Comparison of ENCODE assay signal across 18 cellular contexts in genomic region chr1:69196071-69196470, GRCh38.
DNase-seq lines count a peak whose midpoint lies in the region; ATAC-seq lines count a peak whose summit lies in the region.
"Had no signal": no experiment of that assay in that cellular context is flagged by ENCODE, and none has a peak within 500 bp of the region (broad histone marks: within the 10 kb centered on the region; RNA-seq: fewer than 3 reads in every experiment).

No MANE protein-coding gene starts in this region.

- DNase-seq in HT1080 (ENCODE audit: low read depth) = peak; percentile 34
- DNase-seq in NCI-H446 treated with DMSO at 0.1 percent for 48 hours (lab: John Stamatoyannopoulos, UW) = peak; percentile 22
- DNase-seq in astrocyte of the hippocampus (ENCODE audit: low read depth, low spot score) = peak; percentile 74
- peak; percentile 7 for DNase-seq in renal cortical epithelial cell (ENCODE audit: low read depth)
- no peak for DNase-seq in kidney glomerular epithelial cell (lab: John Stamatoyannopoulos, UW)
- no peak for DNase-seq in caudate nucleus (lab: John Stamatoyannopoulos, UW)
- DNase-seq: Caco-2; CD4-positive, CD25-positive, alpha-beta regulatory T cell; CD8-positive, alpha-beta T cell; DMS153; EL; GDM1; H7; HCEC 1CT had no signal

- no peak for ATAC-seq in HG03342 (IDR thresholded peaks at IDR 0.05; ENCODE audit: unreplicated experiment)
- ATAC-seq: CD8-positive, alpha-beta T cell; GM23338 had no signal

- no peak overlapping the region for H3K27ac ChIP-seq in caudate nucleus (ENCODE audit: low read depth, low read length)
- H3K27ac ChIP-seq: BLaER1, C4-2B had no signal

Comparison
In these comparisons a context has a peak if more than half of its experiments do, and no peak if none do; other contexts are left out.
1. DNase-seq: peak in HT1080 (single experiment), NCI-H446 treated with DMSO at 0.1 percent for 48 hours (single experiment), astrocyte of the hippocampus (single experiment) and renal cortical epithelial cell (single experiment); none in kidney glomerular epithelial cell (single experiment) and caudate nucleus (0 of 61).